ENCODE assay signal across 10 cellular contexts in genomic region chr19:1183543-1184172, GRCh38. TPM values are rescaled to one million over a fixed set of nuclear protein-coding genes. Genes with fewer than 3 reads are reported as not detected.
DNase-seq lines count a peak whose midpoint lies in the region; ATAC-seq and TF ChIP-seq lines count a peak whose summit lies in the region.
"Had no signal": no experiment of that assay in that cellular context is flagged by ENCODE, and none has a peak within 500 bp of the region (broad histone marks: within the 10 kb centered on the region; RNA-seq: fewer than 3 reads in every experiment).

No MANE protein-coding gene starts in this region.

- H3K27ac Mint-ChIP-seq in stimulated activated effector memory CD8-positive, alpha-beta T cell treated with anti-CD3 and anti-CD28 coated beads, Interleukin-12 subunit alpha, Interleukin-12 subunit beta, amount 100 ng/mL, for 72 hours, result no peak overlapping the region

- intact Hi-C loops in uterus (cut with DNase I; ENCODE audit: low total_unique reads), result no loop called here

- H3K36me3 Mint-ChIP-seq in stimulated activated effector memory CD8-positive, alpha-beta T cell treated with anti-CD3 and anti-CD28 coated beads, Interleukin-12 subunit alpha, Interleukin-12 subunit beta, amount 100 ng/mL, for 72 hours, result no peaks in the 10 kb centered on the region

- WGBS in esophagus, 2 donors, result 54 to 57% methylated on average over 19 of the region's 19 CpGs

- H3K9ac ChIP-seq in NT2/D1 (ENCODE audit: insufficient read length, low read depth), result peak overlapping the region; percentile 57

- no peak for TF ChIP-seq CTCF in uterus (IDR thresholded peaks at IDR 0.05)

- peaks cover 25% of the 10 kb centered on the region for H3K4me1 Mint-ChIP-seq in stimulated activated effector memory CD8-positive, alpha-beta T cell treated with anti-CD3 and anti-CD28 coated beads, Interleukin-12 subunit alpha, Interleukin-12 subunit beta, amount 100 ng/mL, for 72 hours

- no peak overlapping the region for H3K4me3 Mint-ChIP-seq in stimulated activated effector memory CD8-positive, alpha-beta T cell treated with anti-CD3 and anti-CD28 coated beads, Interleukin-12 subunit alpha, Interleukin-12 subunit beta, amount 100 ng/mL, for 72 hours

- H3K27me3 ChIP-seq in NT2/D1 (ENCODE audit: insufficient read depth, insufficient read length) (no peaks in the 10 kb centered on the region), esophagus (ENCODE audit: control insufficient read depth in 1 of 2, insufficient read depth in 2 of 2, low read length in 2 of 2) (no peaks in the 10 kb centered on the region), uterus (no peaks in the 10 kb centered on the region)
- H3K27me3 ChIP-seq: neutrophil had no signal

- H3K9me3 Mint-ChIP-seq in stimulated activated effector memory CD8-positive, alpha-beta T cell treated with anti-CD3 and anti-CD28 coated beads, Interleukin-12 subunit alpha, Interleukin-12 subunit beta, amount 100 ng/mL, for 72 hours, result no peaks in the 10 kb centered on the region

- ATAC-seq in GM18907 (IDR thresholded peaks at IDR 0.05; ENCODE audit: unreplicated experiment), result peak; percentile 55
- ATAC-seq in stimulated activated effector memory CD8-positive, alpha-beta T cell treated with anti-CD3 and anti-CD28 coated beads, Interleukin-12 subunit alpha, Interleukin-12 subunit beta, amount 100 ng/mL, for 72 hours, result peak; percentile 42
- ATAC-seq in GM18868 (IDR thresholded peaks at IDR 0.05; ENCODE audit: unreplicated experiment), result no peak
- ATAC-seq: gastrocnemius medialis had no signal

- H3K36me3 ChIP-seq in NT2/D1 (ENCODE audit: insufficient read depth, insufficient read length, low read length) (no peaks in the 10 kb centered on the region), esophagus (ENCODE audit: control insufficient read depth in 2 of 2, insufficient read depth in 2 of 2, low read length in 1 of 2) (no peaks in the 10 kb centered on the region), uterus (no peaks in the 10 kb centered on the region)
- H3K36me3 ChIP-seq: gastrocnemius medialis, neutrophil had no signal

- H3K9me3 ChIP-seq in NT2/D1 (ENCODE audit: insufficient read depth, low read length), result no peaks in the 10 kb centered on the region
- H3K9me3 ChIP-seq in esophagus (ENCODE audit: control insufficient read depth in 2 of 2, insufficient read depth in 1 of 2, low read depth in 1 of 2, low read length in 1 of 2), result no peaks in the 10 kb centered on the region
- no peaks in the 10 kb centered on the region for H3K9me3 ChIP-seq in uterus
- H3K9me3 ChIP-seq: gastrocnemius medialis, neutrophil had no signal

- peaks cover 15% of the 10 kb centered on the region for H3K4me1 ChIP-seq in NT2/D1 (ENCODE audit: insufficient read depth, insufficient read length)
- H3K4me1 ChIP-seq in esophagus (ENCODE audit: control insufficient read depth in 2 of 2, insufficient read depth in 2 of 2, low read length in 1 of 2), result peaks cover 4 to 19% of the 10 kb centered on the region in 2 donors
- H3K4me1 ChIP-seq in uterus, result no peaks in the 10 kb centered on the region
- H3K4me1 ChIP-seq: gastrocnemius medialis had no signal

- no peak for DNase-seq in NT2/D1 (ENCODE audit: low read depth, low spot score)
- no peak for DNase-seq in stimulated activated effector memory CD8-positive, alpha-beta T cell treated with anti-CD3 and anti-CD28 coated beads, Interleukin-12 subunit alpha, Interleukin-12 subunit beta, amount 100 ng/mL, for 72 hours (ENCODE audit: low spot score in 2 of 2)
- DNase-seq in NCI-H1436 (lab: John Stamatoyannopoulos, UW), result no peak
- no peak for DNase-seq in NCI-H82 (lab: John Stamatoyannopoulos, UW)
- no peak for DNase-seq in uterus
- DNase-seq: gastrocnemius medialis had no signal

- no peak for TF ChIP-seq POLR2A in uterus (IDR thresholded peaks at IDR 0.05)

- peak overlapping the region; percentile 84 to 96 for H3K27ac ChIP-seq in esophagus (ENCODE audit: low read depth in 2 of 2, low read length in 1 of 2)
- H3K27ac ChIP-seq in uterus, result no peak overlapping the region
- H3K27ac ChIP-seq: gastrocnemius medialis, neutrophil had no signal

- no peak overlapping the region for H3K4me3 ChIP-seq in NT2/D1 (ENCODE audit: insufficient read length, low read depth)
- no peak overlapping the region for H3K4me3 ChIP-seq in esophagus (ENCODE audit: low read depth in 1 of 2, low read length in 2 of 2)
- H3K4me3 ChIP-seq in uterus, result no peak overlapping the region
- H3K4me3 ChIP-seq: gastrocnemius medialis had no signal

RNA-seq across cellular contexts. Expression of gene SBNO2, which starts 9.6 kb away (rescaled TPM):
- polyA plus RNA-seq in esophagus, result 10 to 100 TPM; 43.1 to 56.5 TPM
- 100 to 1,000 TPM in 1 of 4 donors, 10 to 100 TPM in 1, 1 to 10 TPM in 2; 4.4 to 107 (median 10.7) TPM for total RNA-seq in uterus

RNA-seq across cellular contexts. Expression of gene STK11, which starts 21.9 kb away (rescaled TPM):
- polyA plus RNA-seq in esophagus, result 10 to 100 TPM; 38.8 to 61.4 TPM
- 10 to 100 TPM; 17.4 to 62.8 (median 43.3) TPM for total RNA-seq in uterus

RNA-seq across cellular contexts. Expression of gene CBARP, which starts 54.1 kb away (rescaled TPM):
- 1 to 10 TPM in 1 of 2 donors, under 1 TPM in 1; 0.95 to 1.3 TPM for polyA plus RNA-seq in esophagus
- 1 to 10 TPM in 2 of 4 donors, under 1 TPM in 1, not detected in 1; 0.26 to 1.5 (median 1.0) TPM for total RNA-seq in uterus

RNA-seq across cellular contexts. Expression of gene ATP5F1D, which starts 57.9 kb away (rescaled TPM):
- polyA plus RNA-seq in esophagus, result 100 to 1,000 TPM; 234 to 289 TPM
- 100 to 1,000 TPM in 2 of 4 donors, 10 to 100 TPM in 1, 1 to 10 TPM in 1; 4.7 to 164 (median 68.9) TPM for total RNA-seq in uterus

Comparison
In these comparisons a context has a peak if more than half of its experiments do, and no peak if none do; other contexts are left out.
1. H3K27ac ChIP-seq: peak in esophagus (2 of 2); none in uterus (0 of 2).